Comparison of ENCODE assay signal across 34 cellular contexts in genomic region chr12:104023710-104024109, GRCh38. TPM values are rescaled to one million over a fixed set of nuclear protein-coding genes. Genes with fewer than 3 reads are reported as not detected.
"Had no signal": no experiment of that assay in that cellular context is flagged by ENCODE, and none has a peak within 500 bp of the region (broad histone marks: within the 10 kb centered on the region; RNA-seq: fewer than 3 reads in every experiment).

No MANE protein-coding gene starts in this region.

- H3K9me3 ChIP-seq: adrenal gland, ascending aorta, body of pancreas had no signal

- FAIRE-seq: astrocyte, bronchial epithelial cell had no signal

- H3K27ac ChIP-seq: adrenal gland, ascending aorta, body of pancreas, brain microvascular endothelial cell, breast epithelium, cardiac muscle cell had no signal

- ATAC-seq: activated naive CD4-positive, alpha-beta T cell treated with anti-CD3 and anti-CD28 coated beads, Interleukin-2, amount 50 U/mL, for 72 hours; activated naive CD8-positive, alpha-beta T cell treated with anti-CD3 and anti-CD28 coated beads, Interleukin-2, amount 50 U/mL, for 24 hours; activated T-cell treated with anti-CD3 and anti-CD28 coated beads, Interleukin-2, amount 50 U/mL, for 4 hours; activated T-cell treated with anti-CD3 and anti-CD28 coated beads, Interleukin-2, amount 50 U/mL, for 72 hours; activated T-helper 17 cell treated with anti-CD3 and anti-CD28 coated beads, Interleukin-2, amount 50 U/mL, for 72 hours; body of pancreas had no signal

- H3K4me1 ChIP-seq: adrenal gland, ascending aorta, body of pancreas, breast epithelium had no signal

- H3K36me3 ChIP-seq: adrenal gland, ascending aorta, brain microvascular endothelial cell, breast epithelium, cardiac muscle cell had no signal

- H3K27me3 ChIP-seq: adrenal gland, ascending aorta, body of pancreas, brain microvascular endothelial cell, breast epithelium, cardiac muscle cell had no signal

- DNase-seq: activated effector memory CD4-positive, alpha-beta T cell treated with anti-CD3 and anti-CD28 coated beads, Interleukin-2, amount 50 U/mL, for 16 hours; activated effector memory CD4-positive, alpha-beta T cell treated with Interleukin-2 at 50 U/mL for 16 hours; activated gamma-delta T cell; activated gamma-delta T cell treated with Interleukin-2 at 50 U/mL for 16 hours; activated naive CD4-positive, alpha-beta T cell; activated naive CD4-positive, alpha-beta T cell treated with anti-CD3 and anti-CD28 coated beads for 36 hours; activated naive CD4-positive, alpha-beta T cell treated with anti-CD3 and anti-CD28 coated beads, Interleukin-2, amount 10 ng/mL, durations not matched to agents 7 days and 5 days; activated naive CD4-positive, alpha-beta T cell treated with anti-CD3 and anti-CD28 coated beads, Interleukin-2, amount 50 U/mL, for 16 hours; activated naive CD4-positive, alpha-beta T cell treated with Interleukin-2 at 50 U/mL for 16 hours; activated naive CD8-positive, alpha-beta T cell treated with anti-CD3 and anti-CD28 coated beads for 36 hours; activated naive CD8-positive, alpha-beta T cell treated with anti-CD3 and anti-CD28 coated beads, Interleukin-2, amount 10 ng/mL, durations not matched to agents 7 days and 5 days; activated naive CD8-positive, alpha-beta T cell treated with anti-CD3 and anti-CD28 coated beads, Interleukin-2, amount 50 U/mL, for 24 hours; activated T-cell treated with anti-CD3 and anti-CD28 coated beads, Interleukin-2, amount 50 U/mL, for 1 hour; activated T-cell treated with anti-CD3 and anti-CD28 coated beads, Interleukin-2, amount 50 U/mL, for 24 hours; activated T-cell treated with anti-CD3 and anti-CD28 coated beads, Interleukin-2, amount 50 U/mL, for 4 hours; activated T-cell treated with anti-CD3 and anti-CD28 coated beads, Interleukin-2, amount 50 U/mL, for 48 hours; activated T-cell treated with anti-CD3 and anti-CD28 coated beads, Interleukin-2, amount 50 U/mL, for 72 hours; adrenal gland; amniotic stem cell; amygdala; anterior cingulate cortex; aorta; body of pancreas; brain microvascular endothelial cell; caudate nucleus; central memory CD4-positive, alpha-beta T cell; cerebellar nuclear complex had no signal

- H3K4me3 ChIP-seq: adrenal gland, ascending aorta, body of pancreas, breast epithelium, cardiac muscle cell had no signal

RNA-seq across cellular contexts. Expression of gene GLT8D2, which starts 26.3 kb away (rescaled TPM):
- total RNA-seq: activated naive CD4-positive, alpha-beta T cell treated with anti-CD3 and anti-CD28 coated beads for 36 hours; activated naive CD8-positive, alpha-beta T cell treated with anti-CD3 and anti-CD28 coated beads, Interleukin-2, amount 10 ng/mL, durations not matched to agents 7 days and 5 days had no signal
